Comparison of ENCODE assay signal across 20 cellular contexts in genomic region chr11:72705442-72706365, GRCh38. TPM values are rescaled to one million over a fixed set of nuclear protein-coding genes. Genes with fewer than 3 reads are reported as not detected.
DNase-seq lines count a peak whose midpoint lies in the region; ATAC-seq and TF ChIP-seq lines count a peak whose summit lies in the region.
"Had no signal": no experiment of that assay in that cellular context is flagged by ENCODE, and none has a peak within 500 bp of the region (broad histone marks: within the 10 kb centered on the region; RNA-seq: fewer than 3 reads in every experiment).

No MANE protein-coding gene starts in this region.

- peaks cover 48% of the 10 kb centered on the region for H3K36me3 Mint-ChIP-seq in activated CD8-positive, alpha-beta T cell treated with anti-CD3 and anti-CD28 coated beads, Interleukin-2, amount 10 ng/mL, durations not matched to agents 7 days and 5 days (ENCODE audit: low read depth)
- peaks cover 21% of the 10 kb centered on the region for H3K36me3 Mint-ChIP-seq in activated CD8-positive, alpha-beta T cell treated with anti-CD3 and anti-CD28 coated beads for 36 hours (ENCODE audit: low read depth)
- H3K36me3 Mint-ChIP-seq in dendritic cell treated with granulocyte-macrophage colony-stimulating factor and Interleukin-4, amounts not matched to agents 40 ng/mL and 50 ng/mL, for 4 days (ENCODE audit: low read depth), result peaks cover 100% of the 10 kb centered on the region
- peaks cover 0 to 62% (median 17%) of the 10 kb centered on the region in 3 donors for H3K36me3 Mint-ChIP-seq in naive thymus-derived CD8-positive, alpha-beta T cell

- peaks cover 55% of the 10 kb centered on the region for H3K36me3 ChIP-seq in HUES48 (ENCODE audit: control insufficient read depth, insufficient read depth, low read length)
- H3K36me3 ChIP-seq: breast epithelium had no signal

- POLR2A ChIA-PET in activated CD8-positive, alpha-beta T cell treated with anti-CD3 and anti-CD28 coated beads, Interleukin-2, amount 10 ng/mL, durations not matched to agents 7 days and 5 days (lab: Charles Lee), result no interaction called here
- POLR2A ChIA-PET in activated CD8-positive, alpha-beta T cell treated with anti-CD3 and anti-CD28 coated beads for 36 hours (lab: Charles Lee), result no interaction called here
- POLR2A ChIA-PET in naive thymus-derived CD8-positive, alpha-beta T cell (lab: Charles Lee), result no interaction called here

- no peaks in the 10 kb centered on the region for H3K4me1 Mint-ChIP-seq in activated CD8-positive, alpha-beta T cell treated with anti-CD3 and anti-CD28 coated beads, Interleukin-2, amount 10 ng/mL, durations not matched to agents 7 days and 5 days (ENCODE audit: low read depth)
- no peaks in the 10 kb centered on the region for H3K4me1 Mint-ChIP-seq in activated CD8-positive, alpha-beta T cell treated with anti-CD3 and anti-CD28 coated beads for 36 hours (ENCODE audit: low read depth)
- H3K4me1 Mint-ChIP-seq in dendritic cell treated with granulocyte-macrophage colony-stimulating factor and Interleukin-4, amounts not matched to agents 40 ng/mL and 50 ng/mL, for 4 days (ENCODE audit: low read depth), result peaks cover 51% of the 10 kb centered on the region
- H3K4me1 Mint-ChIP-seq in naive thymus-derived CD8-positive, alpha-beta T cell, result peaks cover 0 to 17% (median 8%) of the 10 kb centered on the region in 4 donors

- H3K27me3 Mint-ChIP-seq in activated CD8-positive, alpha-beta T cell treated with anti-CD3 and anti-CD28 coated beads, Interleukin-2, amount 10 ng/mL, durations not matched to agents 7 days and 5 days (ENCODE audit: low read depth), result no peaks in the 10 kb centered on the region
- no peaks in the 10 kb centered on the region for H3K27me3 Mint-ChIP-seq in activated CD8-positive, alpha-beta T cell treated with anti-CD3 and anti-CD28 coated beads for 36 hours
- no peaks in the 10 kb centered on the region for H3K27me3 Mint-ChIP-seq in dendritic cell treated with granulocyte-macrophage colony-stimulating factor and Interleukin-4, amounts not matched to agents 40 ng/mL and 50 ng/mL, for 4 days
- H3K27me3 Mint-ChIP-seq in naive thymus-derived CD8-positive, alpha-beta T cell, result no peaks in the 10 kb centered on the region
- H3K27me3 Mint-ChIP-seq: activated naive CD8-positive, alpha-beta T cell treated with anti-CD3 and anti-CD28 coated beads, Interleukin-2, amount 10 ng/mL, durations not matched to agents 7 days and 5 days had no signal

- H3K9me3 ChIP-seq in HUES48 (ENCODE audit: control insufficient read depth, insufficient read depth, low read length), result no peaks in the 10 kb centered on the region
- H3K9me3 ChIP-seq: breast epithelium, tibial nerve had no signal

- no peak overlapping the region; the same call in 1 of the 2 replicates for H3K9ac ChIP-seq in HUES48 (ENCODE audit: low read depth, low read length)

- H3K9me3 Mint-ChIP-seq in activated CD8-positive, alpha-beta T cell treated with anti-CD3 and anti-CD28 coated beads, Interleukin-2, amount 10 ng/mL, durations not matched to agents 7 days and 5 days (ENCODE audit: insufficient read depth), result no peaks in the 10 kb centered on the region
- no peaks in the 10 kb centered on the region for H3K9me3 Mint-ChIP-seq in activated CD8-positive, alpha-beta T cell treated with anti-CD3 and anti-CD28 coated beads for 36 hours
- H3K9me3 Mint-ChIP-seq in dendritic cell treated with granulocyte-macrophage colony-stimulating factor and Interleukin-4, amounts not matched to agents 40 ng/mL and 50 ng/mL, for 4 days, result no peaks in the 10 kb centered on the region
- no peaks in the 10 kb centered on the region for H3K9me3 Mint-ChIP-seq in naive thymus-derived CD8-positive, alpha-beta T cell
- H3K9me3 Mint-ChIP-seq: activated naive CD8-positive, alpha-beta T cell treated with anti-CD3 and anti-CD28 coated beads, Interleukin-2, amount 10 ng/mL, durations not matched to agents 7 days and 5 days had no signal

- H3K27me3 ChIP-seq in HUES48 (ENCODE audit: control insufficient read depth, insufficient read depth, low read length), result no peaks in the 10 kb centered on the region
- H3K27me3 ChIP-seq: breast epithelium, tibial nerve had no signal

- DNase-seq in activated CD8-positive, alpha-beta T cell treated with anti-CD3 and anti-CD28 coated beads, Interleukin-2, amount 10 ng/mL, durations not matched to agents 7 days and 5 days, result no peak
- no peak for DNase-seq in activated CD8-positive, alpha-beta T cell treated with anti-CD3 and anti-CD28 coated beads for 36 hours
- no peak for DNase-seq in naive thymus-derived CD8-positive, alpha-beta T cell
- DNase-seq in NCI-H1694 (lab: John Stamatoyannopoulos, UW), result no peak
- no peak for DNase-seq in activated effector memory CD4-positive, alpha-beta T cell treated with anti-CD3 and anti-CD28 coated beads, Interleukin-2, amount 50 U/mL, for 16 hours
- DNase-seq: activated CD8-positive, alpha-beta memory T cell treated with anti-CD3 and anti-CD28 coated beads, Interleukin-2, amount 50 U/mL, for 4 hours; activated naive CD8-positive, alpha-beta T cell treated with anti-CD3 and anti-CD28 coated beads, Interleukin-2, amount 10 ng/mL, durations not matched to agents 7 days and 5 days; DND-41; left cardiac atrium; NCI-H748 treated with DMSO at 0.1 percent for 48 hours; posterior cingulate gyrus; stimulated activated CD4-positive, alpha-beta T cell treated with anti-CD3 and anti-CD28 coated beads, Interleukin-4, amount 100 ng/mL, for 4 hours had no signal

- H3K4me3 Mint-ChIP-seq in activated CD8-positive, alpha-beta T cell treated with anti-CD3 and anti-CD28 coated beads, Interleukin-2, amount 10 ng/mL, durations not matched to agents 7 days and 5 days, result no peak overlapping the region
- no peak overlapping the region for H3K4me3 Mint-ChIP-seq in activated CD8-positive, alpha-beta T cell treated with anti-CD3 and anti-CD28 coated beads for 36 hours
- no peak overlapping the region for H3K4me3 Mint-ChIP-seq in dendritic cell treated with granulocyte-macrophage colony-stimulating factor and Interleukin-4, amounts not matched to agents 40 ng/mL and 50 ng/mL, for 4 days
- no peak overlapping the region for H3K4me3 Mint-ChIP-seq in naive thymus-derived CD8-positive, alpha-beta T cell
- H3K4me3 Mint-ChIP-seq: activated naive CD8-positive, alpha-beta T cell treated with anti-CD3 and anti-CD28 coated beads, Interleukin-2, amount 10 ng/mL, durations not matched to agents 7 days and 5 days had no signal

- peak overlapping the region; percentile 6 for H3K27ac Mint-ChIP-seq in activated CD8-positive, alpha-beta T cell treated with anti-CD3 and anti-CD28 coated beads, Interleukin-2, amount 10 ng/mL, durations not matched to agents 7 days and 5 days
- H3K27ac Mint-ChIP-seq in activated CD8-positive, alpha-beta T cell treated with anti-CD3 and anti-CD28 coated beads for 36 hours, result no peak overlapping the region
- peak overlapping the region; percentile 18 for H3K27ac Mint-ChIP-seq in dendritic cell treated with granulocyte-macrophage colony-stimulating factor and Interleukin-4, amounts not matched to agents 40 ng/mL and 50 ng/mL, for 4 days
- peak overlapping the region in 8 of 10 donors; percentile 6 to 76 (median 49) for H3K27ac Mint-ChIP-seq in naive thymus-derived CD8-positive, alpha-beta T cell

- H3K4me1 ChIP-seq in HUES48 (ENCODE audit: control insufficient read depth, insufficient read depth, low read length), result peaks cover 36% of the 10 kb centered on the region
- H3K4me1 ChIP-seq: breast epithelium had no signal

- intact Hi-C loops in activated CD8-positive, alpha-beta T cell treated with anti-CD3 and anti-CD28 coated beads for 36 hours (cut with micrococcal nuclease), result no loop called here
- intact Hi-C loops in dendritic cell treated with granulocyte-macrophage colony-stimulating factor and Interleukin-4, amounts not matched to agents 40 ng/mL and 50 ng/mL, for 4 days (cut with micrococcal nuclease), result no loop called here

- ATAC-seq in activated CD8-positive, alpha-beta T cell treated with anti-CD3 and anti-CD28 coated beads, Interleukin-2, amount 10 ng/mL, durations not matched to agents 7 days and 5 days, result no peak
- no peak for ATAC-seq in activated CD8-positive, alpha-beta T cell treated with anti-CD3 and anti-CD28 coated beads for 36 hours
- ATAC-seq in naive thymus-derived CD8-positive, alpha-beta T cell, result no peak
- no peak for ATAC-seq in GM19351 (IDR thresholded peaks at IDR 0.05; ENCODE audit: unreplicated experiment)
- ATAC-seq: activated CD4-positive, CD25-positive, alpha-beta regulatory T cell treated with anti-CD3 and anti-CD28 coated beads, Interleukin-2, amount 50 U/mL, for 24 hours; left cardiac atrium had no signal

- CTCF ChIA-PET in activated CD8-positive, alpha-beta T cell treated with anti-CD3 and anti-CD28 coated beads, Interleukin-2, amount 10 ng/mL, durations not matched to agents 7 days and 5 days (lab: Charles Lee), result interaction anchor here (0.6 to 1.4 kb wide), 3 partner anchors 22 to 468 kb away, joined by 3 to 6 read pairs (median 3); no protein-coding TSS in a partner anchor
- CTCF ChIA-PET in activated CD8-positive, alpha-beta T cell treated with anti-CD3 and anti-CD28 coated beads for 36 hours (lab: Charles Lee), result no interaction called here

- peak overlapping the region; percentile 75 for H3K27ac ChIP-seq in HUES48 (ENCODE audit: low read depth, low read length)
- H3K27ac ChIP-seq: C4-2B, tibial nerve had no signal

- H3K4me3 ChIP-seq in HUES48 (ENCODE audit: low read depth, low read length), result no peak overlapping the region
- H3K4me3 ChIP-seq: breast epithelium, skin epidermis, tibial nerve had no signal

- no peak for TF ChIP-seq CTCF in activated CD8-positive, alpha-beta T cell treated with anti-CD3 and anti-CD28 coated beads for 36 hours (IDR thresholded peaks at IDR 0.05)

RNA-seq across cellular contexts. Expression of gene PDE2A, which starts 31.5 kb away (rescaled TPM):
- under 1 TPM; 0.26 to 0.37 TPM for total RNA-seq in activated CD8-positive, alpha-beta T cell treated with anti-CD3 and anti-CD28 coated beads, Interleukin-2, amount 10 ng/mL, durations not matched to agents 7 days and 5 days
- under 1 TPM; 0.14 to 0.72 TPM for total RNA-seq in activated CD8-positive, alpha-beta T cell treated with anti-CD3 and anti-CD28 coated beads for 36 hours
- total RNA-seq in naive thymus-derived CD8-positive, alpha-beta T cell, result 1 to 10 TPM; 1.2 to 1.9 TPM
- under 1 TPM in 2 of 3 donors, not detected in 1; 0.22 to 0.24 TPM for polyA plus RNA-seq in naive thymus-derived CD8-positive, alpha-beta T cell

RNA-seq across cellular contexts. Expression of gene ARAP1, which starts 46.5 kb away (rescaled TPM):
- 10 to 100 TPM; 84.3 to 89.6 TPM for total RNA-seq in activated CD8-positive, alpha-beta T cell treated with anti-CD3 and anti-CD28 coated beads, Interleukin-2, amount 10 ng/mL, durations not matched to agents 7 days and 5 days
- total RNA-seq in activated CD8-positive, alpha-beta T cell treated with anti-CD3 and anti-CD28 coated beads for 36 hours, result 10 to 100 TPM; 77.7 to 91.5 TPM
- 100 to 1,000 TPM; 155 to 166 TPM for total RNA-seq in naive thymus-derived CD8-positive, alpha-beta T cell
- polyA plus RNA-seq in naive thymus-derived CD8-positive, alpha-beta T cell, result 10 to 100 TPM; 14.7 to 40.0 (median 27.6) TPM
